ENCODE assay signal across 12 cellular contexts in the genomic region with DNA sequence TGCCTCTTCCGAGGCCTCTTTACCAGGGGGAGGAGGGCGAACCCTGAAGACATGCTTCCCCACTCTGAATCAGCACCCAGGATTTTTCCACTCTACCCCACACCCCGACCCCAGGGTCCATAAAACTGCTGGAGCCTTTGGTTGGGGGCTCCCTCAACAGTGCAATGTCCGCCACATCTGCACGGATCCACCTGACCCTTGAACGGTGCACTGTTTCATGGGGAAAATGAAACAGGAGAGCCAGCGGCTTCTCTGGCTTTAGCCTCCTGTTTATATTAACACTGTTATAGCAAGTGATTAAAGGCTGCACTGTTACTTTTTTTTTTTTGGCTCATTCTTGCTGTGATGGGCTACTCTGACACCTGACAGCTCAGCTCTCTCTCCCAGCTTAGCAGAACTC.
"Had no signal": no experiment of that assay in that cellular context is flagged by ENCODE, and none has a peak within 500 bp of the region (broad histone marks: within the 10 kb centered on the region; RNA-seq: fewer than 3 reads in every experiment).

No MANE protein-coding gene starts in this region.

- H3K27me3 ChIP-seq: pancreas, uterus had no signal

- DNase-seq: activated CD4-positive, alpha-beta T cell treated with anti-CD3 and anti-CD28 coated beads, Interleukin-2, amount 10 ng/mL, durations not matched to agents 7 days and 5 days; activated CD4-positive, CD25-positive, alpha-beta regulatory T cell; activated naive CD8-positive, alpha-beta T cell treated with anti-CD3 and anti-CD28 coated beads, Interleukin-2, amount 10 ng/mL, durations not matched to agents 7 days and 5 days; cerebellar nuclear complex; hippocampal formation; lower lobe of right lung; pancreas had no signal

- H3K9me3 Mint-ChIP-seq: activated CD4-positive, alpha-beta T cell treated with anti-CD3 and anti-CD28 coated beads, Interleukin-2, amount 10 ng/mL, durations not matched to agents 7 days and 5 days; activated naive CD8-positive, alpha-beta T cell treated with anti-CD3 and anti-CD28 coated beads, Interleukin-2, amount 10 ng/mL, durations not matched to agents 7 days and 5 days; activated T-helper 1 cell treated with anti-CD3 and anti-CD28 coated beads, Interleukin-12 subunit alpha, Interleukin-12 subunit beta, Interleukin-2, Interleukin-4 antibody, amounts not matched to agents 30 ng/mL and 10 ng/mL and 1 ng/mL, durations not matched to agents 14 hours and 24 hours and 36 hours; stimulated activated effector memory CD8-positive, alpha-beta T cell treated with anti-CD3 and anti-CD28 coated beads, Interleukin-12 subunit alpha, Interleukin-12 subunit beta, amount 100 ng/mL, for 72 hours; T-helper 2 cell treated with Interferon-gamma antibody and Interleukin-4, amounts not matched to agents 5 μg/mL and 100 μg/mL, for 36 hours had no signal

- H3K27ac ChIP-seq: lower lobe of right lung, pancreas, thoracic aorta had no signal

- H3K4me1 Mint-ChIP-seq: activated naive CD8-positive, alpha-beta T cell treated with anti-CD3 and anti-CD28 coated beads, Interleukin-2, amount 10 ng/mL, durations not matched to agents 7 days and 5 days; stimulated activated effector memory CD8-positive, alpha-beta T cell treated with anti-CD3 and anti-CD28 coated beads, Interleukin-12 subunit alpha, Interleukin-12 subunit beta, amount 100 ng/mL, for 72 hours had no signal

- H3K4me1 ChIP-seq: lower lobe of right lung, pancreas, uterus had no signal

- H3K4me3 ChIP-seq: lower lobe of right lung, pancreas, thoracic aorta, uterus had no signal

- H3K9me3 ChIP-seq: lower lobe of right lung, pancreas, thoracic aorta had no signal

- H3K27ac Mint-ChIP-seq: activated CD4-positive, alpha-beta T cell treated with anti-CD3 and anti-CD28 coated beads, Interleukin-2, amount 10 ng/mL, durations not matched to agents 7 days and 5 days; activated naive CD8-positive, alpha-beta T cell treated with anti-CD3 and anti-CD28 coated beads, Interleukin-2, amount 10 ng/mL, durations not matched to agents 7 days and 5 days; activated T-helper 1 cell treated with anti-CD3 and anti-CD28 coated beads, Interleukin-12 subunit alpha, Interleukin-12 subunit beta, Interleukin-2, Interleukin-4 antibody, amounts not matched to agents 30 ng/mL and 10 ng/mL and 1 ng/mL, durations not matched to agents 14 hours and 24 hours and 36 hours; stimulated activated effector memory CD8-positive, alpha-beta T cell treated with anti-CD3 and anti-CD28 coated beads, Interleukin-12 subunit alpha, Interleukin-12 subunit beta, amount 100 ng/mL, for 72 hours; T-helper 2 cell treated with Interferon-gamma antibody and Interleukin-4, amounts not matched to agents 5 μg/mL and 100 μg/mL, for 36 hours had no signal

- H3K36me3 Mint-ChIP-seq: activated naive CD8-positive, alpha-beta T cell treated with anti-CD3 and anti-CD28 coated beads, Interleukin-2, amount 10 ng/mL, durations not matched to agents 7 days and 5 days; stimulated activated effector memory CD8-positive, alpha-beta T cell treated with anti-CD3 and anti-CD28 coated beads, Interleukin-12 subunit alpha, Interleukin-12 subunit beta, amount 100 ng/mL, for 72 hours had no signal

- H3K4me3 Mint-ChIP-seq: activated CD4-positive, alpha-beta T cell treated with anti-CD3 and anti-CD28 coated beads, Interleukin-2, amount 10 ng/mL, durations not matched to agents 7 days and 5 days; activated naive CD8-positive, alpha-beta T cell treated with anti-CD3 and anti-CD28 coated beads, Interleukin-2, amount 10 ng/mL, durations not matched to agents 7 days and 5 days; activated T-helper 1 cell treated with anti-CD3 and anti-CD28 coated beads, Interleukin-12 subunit alpha, Interleukin-12 subunit beta, Interleukin-2, Interleukin-4 antibody, amounts not matched to agents 30 ng/mL and 10 ng/mL and 1 ng/mL, durations not matched to agents 14 hours and 24 hours and 36 hours; stimulated activated effector memory CD8-positive, alpha-beta T cell treated with anti-CD3 and anti-CD28 coated beads, Interleukin-12 subunit alpha, Interleukin-12 subunit beta, amount 100 ng/mL, for 72 hours; T-helper 2 cell treated with Interferon-gamma antibody and Interleukin-4, amounts not matched to agents 5 μg/mL and 100 μg/mL, for 36 hours had no signal

- H3K36me3 ChIP-seq: lower lobe of right lung, pancreas, thoracic aorta, uterus had no signal
